In genomic region chr6:137043710-137044365, GRCh38 we compare ENCODE assay signal across 9 cellular contexts. TPM values are rescaled to one million over a fixed set of nuclear protein-coding genes. Genes with fewer than 3 reads are reported as not detected.
A peak's percentile ranks its signal among the peaks of the same experiment; 100 is the strongest.
DNase-seq lines count a peak whose midpoint lies in the region; ATAC-seq and TF ChIP-seq lines count a peak whose summit lies in the region.
"Had no signal": no experiment of that assay in that cellular context is flagged by ENCODE, and none has a peak within 500 bp of the region (broad histone marks: within the 10 kb centered on the region; RNA-seq: fewer than 3 reads in every experiment).

No MANE protein-coding gene starts in this region.

- WGBS in iPS DF 6.9 (ENCODE audit: insufficient coverage, insufficient read length) = no CpG with 5 or more reads among the region's 42 CpGs

- H3K27ac ChIP-seq in iPS DF 6.9 (ENCODE audit: low read length) (no peak overlapping the region), gastrocnemius medialis (no peak overlapping the region)

- DNase-seq in NCI-H1436 (lab: John Stamatoyannopoulos, UW) (peak; percentile 4), NCI-H1436 treated with DMSO at 0.1 percent for 48 hours (lab: John Stamatoyannopoulos, UW) (no peak), HuH-7.5 (ENCODE audit: low spot score) (peak; percentile 10), astrocyte of the cerebellum (ENCODE audit: low read depth) (no peak), iPS DF 6.9 (ENCODE audit: low read depth, low spot score) (peak; percentile 9), gastrocnemius medialis (no peak), SKM-1 treated with dmso at 0.1 percent for 144 hours (lab: John Stamatoyannopoulos, UW; ENCODE audit: unreplicated experiment) (no peak)
- DNase-seq: DND-41 had no signal

- TF ChIP-seq CTCF in astrocyte of the cerebellum (IDR thresholded peaks at IDR 0.05; ENCODE audit: low read depth, low read length, missing control alignments) (no peak), gastrocnemius medialis (IDR thresholded peaks at IDR 0.05 in 4 of 5, conservative IDR thresholded peaks at IDR 0.05 in 1 of 5) (no peak)

- in situ Hi-C loops in astrocyte of the cerebellum (cut with HindIII; ENCODE audit: low sequenced_read_pairs) (no loop called here), gastrocnemius medialis (cut with MboI; ENCODE audit: low sequenced_read_pairs in 4 of 4) (no loop called here)

- TF ChIP-seq POLR2A in gastrocnemius medialis (IDR thresholded peaks at IDR 0.05) = no peak

- ATAC-seq in gastrocnemius medialis (peak in 1 of 2 donors; percentile 66), HG02763 (IDR thresholded peaks at IDR 0.05; ENCODE audit: unreplicated experiment) (no peak)

- H3K4me3 ChIP-seq in astrocyte of the cerebellum (ENCODE audit: low read depth, low read length) = peak overlapping the region; percentile 64
- H3K4me3 ChIP-seq in iPS DF 6.9 (ENCODE audit: low read length) = peak overlapping the region; percentile 72; the same call in 1 of the 2 replicates
- peak overlapping the region; percentile 71 to 90 (median 73) for H3K4me3 ChIP-seq in gastrocnemius medialis

- intact Hi-C loops in gastrocnemius medialis (cut with DNase I; ENCODE audit: low total_unique reads) = no loop called here

- H3K27me3 ChIP-seq in iPS DF 6.9 (ENCODE audit: control insufficient read depth, insufficient read depth, low read length) (peaks cover 6% of the 10 kb centered on the region; the same call in 1 of the 2 replicates), gastrocnemius medialis (peaks cover 19 to 42% (median 31%) of the 10 kb centered on the region in 3 donors)

- H3K9me3 ChIP-seq in iPS DF 6.9 (ENCODE audit: control insufficient read depth, insufficient read depth, low read length) = no peaks in the 10 kb centered on the region
- no peaks in the 10 kb centered on the region for H3K9me3 ChIP-seq in gastrocnemius medialis

- H3K4me1 ChIP-seq in iPS DF 6.9 (ENCODE audit: control insufficient read depth, insufficient read depth, low read length) (no peaks in the 10 kb centered on the region), gastrocnemius medialis (peaks cover 3 to 6% of the 10 kb centered on the region in 2 donors)

- no peaks in the 10 kb centered on the region for H3K36me3 ChIP-seq in iPS DF 6.9 (ENCODE audit: control insufficient read depth, insufficient read depth, low read length)
- H3K36me3 ChIP-seq in gastrocnemius medialis = no peaks in the 10 kb centered on the region

RNA-seq across cellular contexts. Expression of gene IL20RA, which starts 0.9 kb away (rescaled TPM):
- total RNA-seq in gastrocnemius medialis = 1 to 10 TPM in 1 of 4 donors, under 1 TPM in 1, not detected in 2; 0.32 to 1.1 TPM

Comparison
In these comparisons a context has a peak if more than half of its experiments do, and no peak if none do; other contexts are left out.
1. DNase-seq: peak in NCI-H1436 (single experiment), HuH-7.5 (single experiment) and iPS DF 6.9 (single experiment); none in NCI-H1436 treated with DMSO at 0.1 percent for 48 hours (single experiment), astrocyte of the cerebellum (single experiment), gastrocnemius medialis (0 of 2) and SKM-1 treated with dmso at 0.1 percent for 144 hours (single experiment).
2. Peak in every context shown above with its lines, with median percentiles within 50 percentile points of each other: H3K4me3 ChIP-seq.